18 cellular contexts compared by ENCODE assay signal in the genomic region with DNA sequence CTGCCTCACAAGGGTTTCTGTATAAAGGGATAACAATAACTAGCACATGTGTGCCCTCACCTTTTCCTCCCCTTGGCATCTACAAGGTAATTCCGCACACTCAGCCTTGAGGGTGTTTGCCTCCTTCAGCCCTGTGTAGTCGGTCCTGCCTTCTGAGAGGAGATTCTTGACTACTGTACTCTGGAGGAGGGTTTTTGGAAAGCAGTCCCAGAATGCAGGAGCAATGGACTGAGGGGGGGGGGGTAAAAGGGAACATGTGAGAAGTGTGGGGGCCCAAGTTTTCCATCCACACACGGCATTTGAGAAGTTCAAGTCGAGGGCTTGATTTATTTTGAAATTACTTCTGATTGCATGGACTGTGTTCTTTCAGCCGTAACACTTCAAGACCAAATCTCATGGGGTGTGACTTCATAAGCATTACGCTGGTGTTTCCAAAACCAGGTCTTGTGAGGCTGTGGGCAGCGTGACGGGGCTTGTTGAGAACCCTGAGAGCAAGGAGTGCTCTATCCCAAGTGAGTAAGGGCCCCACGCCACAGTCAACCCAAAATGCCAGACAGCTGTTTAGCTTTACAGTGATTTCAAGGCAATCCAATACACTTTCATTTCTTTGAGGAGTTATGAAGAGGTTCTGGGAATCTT.
"Had no signal": no experiment of that assay in that cellular context is flagged by ENCODE, and none has a peak within 500 bp of the region (broad histone marks: within the 10 kb centered on the region; RNA-seq: fewer than 3 reads in every experiment).

No MANE protein-coding gene starts in this region.

- H3K4me1 ChIP-seq: left lung, prostate gland, upper lobe of right lung had no signal

- H3K27me3 Mint-ChIP-seq: activated CD4-positive, alpha-beta T cell treated with anti-CD3 and anti-CD28 coated beads for 36 hours; activated naive CD8-positive, alpha-beta T cell; dendritic cell treated with granulocyte-macrophage colony-stimulating factor and Interleukin-4, amounts not matched to agents 40 ng/mL and 50 ng/mL, for 4 days; T-helper 17 cell had no signal

- H3K27ac ChIP-seq: left lung, prostate gland, right lobe of liver, stomach, upper lobe of right lung, WERI-Rb-1 had no signal

- H3K27me3 ChIP-seq: left lung, right lobe of liver, stomach, upper lobe of right lung had no signal

- H3K36me3 ChIP-seq: left lung, prostate gland, right lobe of liver, stomach, upper lobe of right lung, WERI-Rb-1 had no signal

- H3K27ac Mint-ChIP-seq: activated CD4-positive, alpha-beta T cell treated with anti-CD3 and anti-CD28 coated beads for 36 hours; activated naive CD8-positive, alpha-beta T cell; dendritic cell treated with granulocyte-macrophage colony-stimulating factor and Interleukin-4, amounts not matched to agents 40 ng/mL and 50 ng/mL, for 4 days; stimulated activated effector memory CD8-positive, alpha-beta T cell treated with anti-CD3 and anti-CD28 coated beads, Interleukin-12 subunit alpha, Interleukin-12 subunit beta, amount 100 ng/mL, for 72 hours; T-helper 17 cell had no signal

- H3K4me3 ChIP-seq: left lung, prostate gland, right lobe of liver, stomach, upper lobe of right lung had no signal

- H3K9me3 ChIP-seq: left lung, prostate gland, right lobe of liver, stomach, upper lobe of right lung had no signal

- H3K4me1 Mint-ChIP-seq: activated CD4-positive, alpha-beta T cell treated with anti-CD3 and anti-CD28 coated beads for 36 hours; stimulated activated effector memory CD8-positive, alpha-beta T cell treated with anti-CD3 and anti-CD28 coated beads, Interleukin-12 subunit alpha, Interleukin-12 subunit beta, amount 100 ng/mL, for 72 hours; T-helper 17 cell had no signal

- H3K36me3 Mint-ChIP-seq: activated naive CD8-positive, alpha-beta T cell; stimulated activated effector memory CD8-positive, alpha-beta T cell treated with anti-CD3 and anti-CD28 coated beads, Interleukin-12 subunit alpha, Interleukin-12 subunit beta, amount 100 ng/mL, for 72 hours had no signal

- ATAC-seq: activated CD4-positive, alpha-beta T cell treated with anti-CD3 and anti-CD28 coated beads for 36 hours; left lung; right lobe of liver; stimulated activated effector memory CD8-positive, alpha-beta T cell treated with anti-CD3 and anti-CD28 coated beads, Interleukin-12 subunit alpha, Interleukin-12 subunit beta, amount 100 ng/mL, for 72 hours; T-helper 17 cell; upper lobe of right lung had no signal

- H3K4me3 Mint-ChIP-seq: activated CD4-positive, alpha-beta T cell treated with anti-CD3 and anti-CD28 coated beads for 36 hours; activated naive CD8-positive, alpha-beta T cell; dendritic cell treated with granulocyte-macrophage colony-stimulating factor and Interleukin-4, amounts not matched to agents 40 ng/mL and 50 ng/mL, for 4 days; neural crest cell; stimulated activated effector memory CD8-positive, alpha-beta T cell treated with anti-CD3 and anti-CD28 coated beads, Interleukin-12 subunit alpha, Interleukin-12 subunit beta, amount 100 ng/mL, for 72 hours; T-helper 17 cell had no signal

- H3K9me3 Mint-ChIP-seq: dendritic cell treated with granulocyte-macrophage colony-stimulating factor and Interleukin-4, amounts not matched to agents 40 ng/mL and 50 ng/mL, for 4 days; neural crest cell had no signal

- DNase-seq: activated CD4-positive, alpha-beta T cell treated with anti-CD3 and anti-CD28 coated beads for 36 hours; activated CD4-positive, alpha-beta T cell treated with anti-CD3 and anti-CD28 coated beads, Interleukin-2, amount 50 U/mL, for 48 hours; activated gamma-delta T cell treated with Interleukin-2 at 50 U/mL for 16 hours; effector memory CD4-positive, alpha-beta T cell; hypothalamus; islet precursor cell; left lung; right lobe of liver; stimulated activated CD4-positive, alpha-beta T cell treated with anti-CD3 and anti-CD28 coated beads, Interleukin-4, amount 100 ng/mL, for 24 hours; stomach; T-helper 17 cell; upper lobe of right lung; WERI-Rb-1 had no signal
